20 cellular contexts compared by ENCODE assay signal in genomic region chr7:98978672-98979071, GRCh38.
"Had no signal": no experiment of that assay in that cellular context is flagged by ENCODE, and none has a peak within 500 bp of the region (broad histone marks: within the 10 kb centered on the region; RNA-seq: fewer than 3 reads in every experiment).

No MANE protein-coding gene starts in this region.

- H3K27me3 ChIP-seq: brain microvascular endothelial cell, cardiac muscle cell, Peyer's patch, SJCRH30 had no signal

- H3K9me3 ChIP-seq: Peyer's patch, SJCRH30, SK-N-SH had no signal

- H3K4me1 ChIP-seq: Peyer's patch, SJCRH30 had no signal

- H3K27ac ChIP-seq: brain microvascular endothelial cell, cardiac muscle cell, Peyer's patch, RWPE1, SJCRH30, VCaP had no signal

- DNase-seq: activated CD4-positive, alpha-beta memory T cell treated with anti-CD3 and anti-CD28 coated beads for 36 hours; activated CD4-positive, alpha-beta T cell treated with anti-CD3 and anti-CD28 coated beads, Interleukin-2, amount 10 ng/mL, durations not matched to agents 7 days and 5 days; activated CD4-positive, CD25-positive, alpha-beta regulatory T cell; activated gamma-delta T cell treated with Interleukin-2 at 50 U/mL for 16 hours; activated naive CD4-positive, alpha-beta T cell treated with anti-CD3 and anti-CD28 coated beads, Interleukin-2, amount 10 ng/mL, durations not matched to agents 7 days and 5 days; activated naive CD8-positive, alpha-beta T cell treated with anti-CD3 and anti-CD28 coated beads for 36 hours; activated T-cell treated with anti-CD3 and anti-CD28 coated beads, Interleukin-2, amount 50 U/mL, for 24 hours; brain microvascular endothelial cell; KG1; NCI-H1048; NCI-H1694; NCI-H510A treated with DMSO at 0.1 percent for 48 hours; Peyer's patch; Right ventricle myocardium superior; SJCRH30; SK-N-SH; T-helper 1 cell had no signal

- H3K4me3 ChIP-seq: cardiac muscle cell, Peyer's patch, SJCRH30 had no signal
